ENCODE assay signal across 24 cellular contexts in genomic region chr14:25868521-25869314, GRCh38.
"Had no signal": no experiment of that assay in that cellular context is flagged by ENCODE, and none has a peak within 500 bp of the region (broad histone marks: within the 10 kb centered on the region; RNA-seq: fewer than 3 reads in every experiment).

No MANE protein-coding gene starts in this region.

- H3K4me1 ChIP-seq: gastroesophageal sphincter, left lung, psoas muscle, tibial artery, uterus had no signal

- H3K4me3 Mint-ChIP-seq: T-cell had no signal

- H3K4me3 ChIP-seq: coronary artery, gastroesophageal sphincter, left lung, psoas muscle, skin epidermis, tibial artery, uterus had no signal

- H3K4me1 Mint-ChIP-seq: T-cell had no signal

- H3K27ac ChIP-seq: brain microvascular endothelial cell, coronary artery, gastroesophageal sphincter, left lung, psoas muscle, skin epidermis, tibial artery, uterus had no signal

- H3K27me3 ChIP-seq: brain microvascular endothelial cell, gastroesophageal sphincter, left lung, tibial artery, uterus had no signal

- DNase-seq: activated CD4-positive, alpha-beta T cell treated with anti-CD3 and anti-CD28 coated beads, Interleukin-2, amount 50 U/mL, for 1 hour; activated CD8-positive, alpha-beta memory T cell treated with anti-CD3 and anti-CD28 coated beads for 24 hours; activated CD8-positive, alpha-beta memory T cell treated with anti-CD3 and anti-CD28 coated beads, Interleukin-2, amount 50 U/mL, for 48 hours; activated effector memory CD4-positive, alpha-beta T cell treated with Interleukin-2 at 50 U/mL for 16 hours; activated naive CD4-positive, alpha-beta T cell treated with anti-CD3 and anti-CD28 coated beads, Interleukin-2, amount 50 U/mL, for 16 hours; activated T-cell treated with anti-CD3 and anti-CD28 coated beads, Interleukin-2, amount 50 U/mL, for 48 hours; aorta; brain microvascular endothelial cell; central memory CD4-positive, alpha-beta T cell; effector CD8-positive, alpha-beta T cell; left lung; midbrain; psoas muscle; right cardiac atrium; stimulated activated naive CD8-positive, alpha-beta T cell treated with anti-CD3 and anti-CD28 coated beads, Interleukin-15, Interleukin-2, amounts not matched to agents 100 U/mL and 50 U/mL, for 24 hours; substantia nigra; T-cell; tibial artery; uterus had no signal

- H3K36me3 Mint-ChIP-seq: T-cell had no signal

- H3K27ac Mint-ChIP-seq: T-cell had no signal

- ATAC-seq: activated CD4-positive, CD25-positive, alpha-beta regulatory T cell treated with anti-CD3 and anti-CD28 coated beads, Interleukin-2, amount 50 U/mL, for 24 hours; esophagus mucosa; gastroesophageal sphincter; left lung; psoas muscle; right cardiac atrium; stimulated activated naive CD8-positive, alpha-beta T cell treated with anti-CD3 and anti-CD28 coated beads, Interleukin-15, Interleukin-2, amounts not matched to agents 100 U/mL and 50 U/mL, for 24 hours; T-cell had no signal

- H3K36me3 ChIP-seq: brain microvascular endothelial cell, gastroesophageal sphincter, left lung, tibial artery, uterus had no signal

- H3K27me3 Mint-ChIP-seq: T-cell had no signal

- H3K9me3 ChIP-seq: gastroesophageal sphincter, left lung, psoas muscle, tibial artery, uterus had no signal
